ENCODE assay signal across 10 cellular contexts in the genomic region with DNA sequence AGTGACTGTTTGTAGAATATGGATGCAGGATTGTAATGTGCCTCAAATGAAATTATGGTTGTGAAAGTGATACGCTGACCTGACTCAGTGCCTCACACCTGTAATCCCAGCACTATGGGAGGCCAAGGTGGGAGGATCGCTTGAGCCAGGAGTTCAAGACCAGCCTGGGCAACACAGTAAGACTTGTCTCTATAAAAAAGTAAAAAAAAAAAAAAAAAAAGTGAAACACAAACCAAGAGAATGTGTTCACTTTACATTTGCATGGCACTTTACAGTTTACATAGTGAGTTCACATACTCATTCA. TPM values are rescaled to one million over a fixed set of nuclear protein-coding genes. Genes with fewer than 3 reads are reported as not detected.
A peak's percentile ranks its signal among the peaks of the same experiment; 100 is the strongest.
DNase-seq lines count a peak whose midpoint lies in the region; ATAC-seq, FAIRE-seq and TF ChIP-seq lines count a peak whose summit lies in the region.
"Had no signal": no experiment of that assay in that cellular context is flagged by ENCODE, and none has a peak within 500 bp of the region (broad histone marks: within the 10 kb centered on the region; RNA-seq: fewer than 3 reads in every experiment).

No MANE protein-coding gene starts in this region.

- H3K27ac ChIP-seq in subcutaneous abdominal adipose tissue (ENCODE audit: low read depth, low read length), result peak overlapping the region; percentile 94

- H3K27me3 ChIP-seq in subcutaneous abdominal adipose tissue (ENCODE audit: control insufficient read depth in 5 of 5, insufficient read depth in 4 of 5, low read length in 5 of 5), result no peaks in the 10 kb centered on the region

- peaks cover 0 to 28% (median 22%) of the 10 kb centered on the region in 5 donors for H3K36me3 ChIP-seq in subcutaneous abdominal adipose tissue (ENCODE audit: control insufficient read depth in 5 of 5, insufficient read depth in 5 of 5, low read length in 5 of 5)

- no peaks in the 10 kb centered on the region for H3K27me3 Mint-ChIP-seq in activated T-cell treated with anti-CD3 and anti-CD28 coated beads, Interleukin-2, amount 50 U/mL, for 24 hours
- H3K27me3 Mint-ChIP-seq in activated naive CD8-positive, alpha-beta T cell treated with anti-CD3 and anti-CD28 coated beads, Interleukin-2, amount 10 ng/mL, durations not matched to agents 7 days and 5 days, result peaks cover 3% of the 10 kb centered on the region
- H3K27me3 Mint-ChIP-seq in immature natural killer cell (ENCODE audit: low read depth in 3 of 3), result peaks cover 5 to 10% (median 6%) of the 10 kb centered on the region in 3 donors

- peak overlapping the region in 2 of 5 donors; percentile 94 to 95 for H3K9ac ChIP-seq in subcutaneous abdominal adipose tissue (ENCODE audit: low read length in 5 of 5)

- peaks cover 77% of the 10 kb centered on the region for H3K4me1 Mint-ChIP-seq in activated T-cell treated with anti-CD3 and anti-CD28 coated beads, Interleukin-2, amount 50 U/mL, for 24 hours (ENCODE audit: low read depth)
- H3K4me1 Mint-ChIP-seq in activated naive CD8-positive, alpha-beta T cell treated with anti-CD3 and anti-CD28 coated beads, Interleukin-2, amount 10 ng/mL, durations not matched to agents 7 days and 5 days, result peaks cover 60% of the 10 kb centered on the region
- H3K4me1 Mint-ChIP-seq in immature natural killer cell, result peaks cover 73 to 74% of the 10 kb centered on the region in 2 donors

- H3K4me3 Mint-ChIP-seq in activated T-cell treated with anti-CD3 and anti-CD28 coated beads, Interleukin-2, amount 50 U/mL, for 24 hours, result peak overlapping the region; percentile 89
- H3K4me3 Mint-ChIP-seq in activated naive CD8-positive, alpha-beta T cell treated with anti-CD3 and anti-CD28 coated beads, Interleukin-2, amount 10 ng/mL, durations not matched to agents 7 days and 5 days, result peak overlapping the region; percentile 85
- H3K4me3 Mint-ChIP-seq in immature natural killer cell, result peak overlapping the region; percentile 79 to 95 (median 87)

- POLR2A ChIA-PET in activated naive CD8-positive, alpha-beta T cell treated with anti-CD3 and anti-CD28 coated beads, Interleukin-2, amount 10 ng/mL, durations not matched to agents 7 days and 5 days (lab: Charles Lee), result interaction anchor here (0.7 to 3.0 kb wide), 2 partner anchors 35 to 70 kb away, joined by 4 to 15 read pairs; no protein-coding TSS in a partner anchor

- peaks cover 15 to 60% (median 52%) of the 10 kb centered on the region in 5 donors for H3K4me1 ChIP-seq in subcutaneous abdominal adipose tissue (ENCODE audit: control insufficient read depth in 5 of 5, insufficient read depth in 5 of 5, low read length in 5 of 5)

- peak overlapping the region; percentile 39 to 93 (median 83) for H3K4me3 ChIP-seq in subcutaneous abdominal adipose tissue (ENCODE audit: low read depth in 1 of 5, low read length in 5 of 5)

- no peaks in the 10 kb centered on the region for H3K9me3 Mint-ChIP-seq in activated T-cell treated with anti-CD3 and anti-CD28 coated beads, Interleukin-2, amount 50 U/mL, for 24 hours
- H3K9me3 Mint-ChIP-seq in activated naive CD8-positive, alpha-beta T cell treated with anti-CD3 and anti-CD28 coated beads, Interleukin-2, amount 10 ng/mL, durations not matched to agents 7 days and 5 days, result no peaks in the 10 kb centered on the region
- H3K9me3 Mint-ChIP-seq in immature natural killer cell, result no peaks in the 10 kb centered on the region

- TF ChIP-seq POLR2A in H54 (IDR thresholded peaks at IDR 0.05; ENCODE audit: low read depth, low read length), result no peak

- H3K36me3 Mint-ChIP-seq in activated T-cell treated with anti-CD3 and anti-CD28 coated beads, Interleukin-2, amount 50 U/mL, for 24 hours (ENCODE audit: low read depth), result peaks cover 19% of the 10 kb centered on the region
- H3K36me3 Mint-ChIP-seq in activated naive CD8-positive, alpha-beta T cell treated with anti-CD3 and anti-CD28 coated beads, Interleukin-2, amount 10 ng/mL, durations not matched to agents 7 days and 5 days, result peaks cover 18% of the 10 kb centered on the region
- peaks cover 6 to 17% (median 9%) of the 10 kb centered on the region in 3 donors for H3K36me3 Mint-ChIP-seq in immature natural killer cell

- H3K9me3 ChIP-seq in subcutaneous abdominal adipose tissue (ENCODE audit: control insufficient read depth in 5 of 5, low read length in 5 of 5), result no peaks in the 10 kb centered on the region

- FAIRE-seq in H54 (lab: Jason Lieb, UNC), result no peak

- peak overlapping the region; percentile 85 for H3K27ac Mint-ChIP-seq in activated T-cell treated with anti-CD3 and anti-CD28 coated beads, Interleukin-2, amount 50 U/mL, for 24 hours
- H3K27ac Mint-ChIP-seq in activated naive CD8-positive, alpha-beta T cell treated with anti-CD3 and anti-CD28 coated beads, Interleukin-2, amount 10 ng/mL, durations not matched to agents 7 days and 5 days, result peak overlapping the region; percentile 98
- peak overlapping the region; percentile 90 to 98 (median 94) for H3K27ac Mint-ChIP-seq in immature natural killer cell

- no peak for ATAC-seq in activated naive CD8-positive, alpha-beta T cell treated with anti-CD3 and anti-CD28 coated beads, Interleukin-2, amount 10 ng/mL, durations not matched to agents 7 days and 5 days (ENCODE audit: low read depth)
- no peak for ATAC-seq in GM18498 (IDR thresholded peaks at IDR 0.05; ENCODE audit: unreplicated experiment)

- no peak for DNase-seq in activated T-cell treated with anti-CD3 and anti-CD28 coated beads, Interleukin-2, amount 50 U/mL, for 24 hours
- no peak for DNase-seq in activated T-cell treated with anti-CD3 and anti-CD28 coated beads, Interleukin-2, amount 50 U/mL, for 48 hours
- no peak for DNase-seq in activated naive CD8-positive, alpha-beta T cell treated with anti-CD3 and anti-CD28 coated beads, Interleukin-2, amount 10 ng/mL, durations not matched to agents 7 days and 5 days
- DNase-seq in immature natural killer cell (no peak), islet precursor cell (no peak), H54 (ENCODE audit: insufficient read length, low spot score) (no peak)
- DNase-seq: NCI-H2227 treated with DMSO at 0.1 percent for 48 hours had no signal

RNA-seq across cellular contexts. Expression of a gene that starts 2.0 kb away (rescaled TPM):
- total RNA-seq in activated naive CD8-positive, alpha-beta T cell treated with anti-CD3 and anti-CD28 coated beads, Interleukin-2, amount 10 ng/mL, durations not matched to agents 7 days and 5 days, result 100 to 1,000 TPM; 169 to 177 TPM
- 100 to 1,000 TPM; 126 to 232 (median 141) TPM for polyA plus RNA-seq in immature natural killer cell

RNA-seq across cellular contexts. Expression of a gene that starts 48.9 kb away (rescaled TPM):
- under 1 TPM in 1 of 2 experiments, not detected in 1; 0.28 TPM for total RNA-seq in activated naive CD8-positive, alpha-beta T cell treated with anti-CD3 and anti-CD28 coated beads, Interleukin-2, amount 10 ng/mL, durations not matched to agents 7 days and 5 days
- under 1 TPM in 1 of 3 donors, not detected in 2; 0.09 TPM for polyA plus RNA-seq in immature natural killer cell
- total RNA-seq: T-helper 2 cell treated with Interferon-gamma antibody and Interleukin-4, amounts not matched to agents 100 ng/mL and 5 ng/mL, for 36 hours had no signal
